In the genomic region with DNA sequence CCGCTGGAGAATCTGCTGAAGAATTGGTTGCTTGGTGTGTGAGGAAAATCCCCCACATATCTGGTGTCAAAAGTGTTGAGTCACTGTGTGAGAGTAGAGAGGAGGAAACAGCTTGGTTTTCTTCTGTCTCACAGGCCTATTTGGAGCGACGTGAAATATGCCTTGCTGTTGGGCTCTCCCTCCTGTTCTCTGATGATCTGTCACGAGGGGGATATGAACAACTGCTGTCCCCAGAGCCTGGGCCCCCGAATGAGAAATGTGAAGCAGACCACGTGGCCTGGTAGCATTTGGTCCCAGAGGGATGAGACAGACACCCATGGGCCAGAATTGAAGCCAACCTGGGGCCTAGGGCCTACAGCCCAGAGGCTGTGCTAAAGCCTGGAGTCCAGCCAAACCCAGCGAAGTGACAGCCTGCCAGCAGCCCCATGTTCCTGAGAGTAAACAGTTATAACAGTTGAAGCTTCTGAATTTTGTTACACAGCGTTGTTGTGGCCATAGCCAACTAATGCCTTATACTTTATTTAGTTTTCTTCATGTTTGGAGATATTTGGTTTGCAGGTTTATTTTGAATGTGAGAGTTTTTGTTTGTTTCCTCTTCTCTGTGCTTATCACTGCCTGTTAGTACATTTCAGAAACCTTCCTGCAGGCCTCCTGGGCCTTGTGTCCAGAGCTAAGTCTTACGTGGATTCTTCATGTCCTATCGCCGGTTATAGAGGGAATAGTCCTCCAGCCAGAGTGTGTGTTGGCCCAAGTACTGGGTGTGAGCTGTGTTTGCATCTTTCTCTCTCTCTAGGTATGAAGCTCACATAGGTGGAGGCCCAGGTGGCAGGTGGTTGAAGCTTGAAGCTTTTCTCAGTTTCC, we compare ENCODE assay signal across 8 cellular contexts. TPM values are rescaled to one million over a fixed set of nuclear protein-coding genes. Genes with fewer than 3 reads are reported as not detected.
A peak's percentile ranks its signal among the peaks of the same experiment; 100 is the strongest.
DNase-seq lines count a peak whose midpoint lies in the region; ATAC-seq and TF ChIP-seq lines count a peak whose summit lies in the region.

No MANE protein-coding gene starts in this region.

- H3K9ac ChIP-seq in BLaER1: no peak overlapping the region

- H3K4me1 ChIP-seq in BLaER1 (peaks cover 8% of the 10 kb centered on the region; the same call in 1 of the 2 replicates), ascending aorta (peaks cover 2 to 15% of the 10 kb centered on the region in 2 donors)

- TF ChIP-seq CTCF in ascending aorta (IDR thresholded peaks at IDR 0.05): no peak

- H3K27me3 ChIP-seq in BLaER1 (no peaks in the 10 kb centered on the region), ascending aorta (no peaks in the 10 kb centered on the region)

- peak overlapping the region; percentile 21; the same call in 1 of the 2 replicates for H3K27ac ChIP-seq in BLaER1
- peak overlapping the region; percentile 70 to 76 for H3K27ac ChIP-seq in ascending aorta

- H3K9me3 ChIP-seq in BLaER1 (peaks cover 9% of the 10 kb centered on the region), ascending aorta (no peaks in the 10 kb centered on the region)

- no peak for DNase-seq in ascending aorta (ENCODE audit: low spot score in 2 of 2)
- DNase-seq in midbrain (lab: John Stamatoyannopoulos, UW): peak; percentile 48
- DNase-seq in NCI-H82 treated with DMSO at 0.1 percent for 48 hours (lab: John Stamatoyannopoulos, UW; ENCODE audit: unreplicated experiment): no peak
- DNase-seq in SKM-1 (lab: John Stamatoyannopoulos, UW; ENCODE audit: unreplicated experiment): no peak
- no peak for DNase-seq in effector CD8-positive, alpha-beta T cell (lab: John Stamatoyannopoulos, UW)

- H3K4me3 ChIP-seq in BLaER1 (no peak overlapping the region), ascending aorta (no peak overlapping the region)

- H3K36me3 ChIP-seq in BLaER1 (no peaks in the 10 kb centered on the region), ascending aorta (no peaks in the 10 kb centered on the region)

- H4K20me1 ChIP-seq in BLaER1: no peaks in the 10 kb centered on the region

- intact Hi-C loops in ascending aorta (cut with DNase I): no loop called here

- H3K4me2 ChIP-seq in BLaER1: peak overlapping the region; percentile 5; the same call in 1 of the 2 replicates

- ATAC-seq in GM19351 (IDR thresholded peaks at IDR 0.05; ENCODE audit: unreplicated experiment): peak; percentile 94
- ATAC-seq in HG03280 (IDR thresholded peaks at IDR 0.05; ENCODE audit: unreplicated experiment): peak; percentile 58

RNA-seq across cellular contexts. Expression of gene COLEC12, which starts 18.7 kb away (rescaled TPM):
- 9.5 TPM for total RNA-seq in ascending aorta
